Comparison of ENCODE assay signal across 9 cellular contexts in the genomic region with DNA sequence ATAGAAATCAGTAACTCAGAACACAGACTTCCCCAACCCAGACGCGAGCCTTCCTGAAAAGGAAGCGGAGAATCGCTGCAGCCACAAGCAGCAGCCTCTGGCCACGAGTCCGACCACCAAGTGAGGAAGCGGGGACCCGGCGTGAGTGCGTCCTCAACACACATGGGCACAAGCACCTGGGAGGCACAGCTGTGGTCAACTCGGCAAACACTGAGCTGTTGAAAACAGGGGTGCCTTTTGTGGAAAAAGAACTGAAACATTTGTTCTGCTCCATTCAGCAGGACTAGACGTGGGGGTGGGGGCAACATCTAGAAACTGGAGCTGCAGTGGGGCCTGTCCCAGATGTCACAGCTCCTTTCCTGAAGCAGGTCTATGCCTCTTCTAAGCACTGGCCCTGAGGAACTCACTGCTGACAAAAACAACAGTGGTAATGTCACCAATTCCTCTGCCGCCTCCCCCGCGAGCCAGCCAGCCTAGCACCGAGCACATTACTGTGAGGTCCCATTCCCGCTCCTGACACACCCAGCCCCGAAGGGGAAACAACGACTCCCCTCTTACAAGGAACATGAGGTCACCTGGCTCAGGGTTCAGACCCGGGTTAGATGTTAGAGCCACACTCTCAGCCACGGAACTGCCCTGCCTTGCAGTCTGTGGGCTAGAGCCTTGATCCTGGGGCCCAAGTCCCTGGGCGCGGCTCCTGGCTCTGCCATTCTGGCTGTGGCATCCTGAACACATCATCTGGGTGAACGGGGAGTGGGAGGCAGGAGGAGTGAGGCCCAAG. TPM values are rescaled to one million over a fixed set of nuclear protein-coding genes. Genes with fewer than 3 reads are reported as not detected.
DNase-seq lines count a peak whose midpoint lies in the region; ATAC-seq and TF ChIP-seq lines count a peak whose summit lies in the region.
"Had no signal": no experiment of that assay in that cellular context is flagged by ENCODE, and none has a peak within 500 bp of the region (broad histone marks: within the 10 kb centered on the region; RNA-seq: fewer than 3 reads in every experiment).

No MANE protein-coding gene starts in this region.

- H3K4me3 Mint-ChIP-seq in activated T-cell treated with anti-CD3 and anti-CD28 coated beads, Interleukin-2, amount 50 U/mL, for 24 hours: peak overlapping the region; percentile 69
- no peak overlapping the region for H3K4me3 Mint-ChIP-seq in GM23338
- H3K4me3 Mint-ChIP-seq: brain had no signal

- H3K4me1 Mint-ChIP-seq in activated T-cell treated with anti-CD3 and anti-CD28 coated beads, Interleukin-2, amount 50 U/mL, for 24 hours (ENCODE audit: low read depth): peaks cover 82% of the 10 kb centered on the region
- H3K4me1 Mint-ChIP-seq in GM23338: peaks cover 12% of the 10 kb centered on the region

- TF ChIP-seq CTCF in GM23338 (conservative IDR thresholded peaks at IDR 0.05; ENCODE audit: low read depth in 2 of 2): no peak

- no peaks in the 10 kb centered on the region for H3K79me2 ChIP-seq in GM23338 (replicated peaks; ENCODE audit: insufficient read depth)

- no peaks in the 10 kb centered on the region for H3F3A ChIP-seq in GM23338 (replicated peaks; ENCODE audit: low read depth)

- H2AFZ ChIP-seq in GM23338: no peak overlapping the region

- H3K27ac Mint-ChIP-seq in activated T-cell treated with anti-CD3 and anti-CD28 coated beads, Interleukin-2, amount 50 U/mL, for 24 hours: peak overlapping the region; percentile 100
- no peak overlapping the region for H3K27ac Mint-ChIP-seq in GM23338

- peak; percentile 68 for DNase-seq in activated T-cell treated with anti-CD3 and anti-CD28 coated beads, Interleukin-2, amount 50 U/mL, for 24 hours
- DNase-seq in stimulated activated CD4-positive, alpha-beta T cell treated with anti-CD3 and anti-CD28 coated beads, Interleukin-12 subunit alpha, Interleukin-12 subunit beta, amount 100 ng/mL, for 24 hours (ENCODE audit: low read depth in 2 of 2): peak; percentile 22 to 63
- no peak for DNase-seq in NCI-H187 treated with DMSO at 0.1 percent for 48 hours (lab: John Stamatoyannopoulos, UW)
- DNase-seq in GM23338 (ENCODE audit: low spot score): no peak
- no peak for DNase-seq in epidermal melanocyte (ENCODE audit: insufficient read length, low spot score)

- no peaks in the 10 kb centered on the region for H3K36me3 ChIP-seq in GM23338 (ENCODE audit: insufficient read depth)

- no peaks in the 10 kb centered on the region for H3K4me1 ChIP-seq in GM23338 (ENCODE audit: insufficient read depth)

- H4K20me1 ChIP-seq in GM23338 (replicated peaks; ENCODE audit: insufficient read depth): no peaks in the 10 kb centered on the region

- H3K4me2 ChIP-seq in GM23338: no peak overlapping the region

- H3K36me3 Mint-ChIP-seq in activated T-cell treated with anti-CD3 and anti-CD28 coated beads, Interleukin-2, amount 50 U/mL, for 24 hours (ENCODE audit: low read depth): peaks cover 79% of the 10 kb centered on the region
- no peaks in the 10 kb centered on the region for H3K36me3 Mint-ChIP-seq in GM23338 (ENCODE audit: low read depth)

- H3K9me2 ChIP-seq in GM23338 (ENCODE audit: insufficient read depth): no peaks in the 10 kb centered on the region

- no peaks in the 10 kb centered on the region for H3K9me3 Mint-ChIP-seq in activated T-cell treated with anti-CD3 and anti-CD28 coated beads, Interleukin-2, amount 50 U/mL, for 24 hours
- H3K9me3 Mint-ChIP-seq in GM23338: no peaks in the 10 kb centered on the region
- H3K9me3 Mint-ChIP-seq: brain had no signal

- no peaks in the 10 kb centered on the region for H3K27me3 Mint-ChIP-seq in activated T-cell treated with anti-CD3 and anti-CD28 coated beads, Interleukin-2, amount 50 U/mL, for 24 hours
- H3K27me3 Mint-ChIP-seq in GM23338 (ENCODE audit: insufficient read depth, low read depth, poor library complexity): peaks cover 4% of the 10 kb centered on the region
- H3K27me3 Mint-ChIP-seq: brain had no signal

- no peaks in the 10 kb centered on the region for H3K27me3 ChIP-seq in GM23338 (ENCODE audit: insufficient read depth)

- ATAC-seq in GM18868 (IDR thresholded peaks at IDR 0.05; ENCODE audit: unreplicated experiment) (peak; percentile 59), HG03097 (IDR thresholded peaks at IDR 0.05; ENCODE audit: low FRiP score, unreplicated experiment) (peak; percentile 48), HG03175 (IDR thresholded peaks at IDR 0.05; ENCODE audit: unreplicated experiment) (no peak), GM23338 (no peak)

- no peak overlapping the region for H3K4me3 ChIP-seq in GM23338

- H3K27ac ChIP-seq in GM23338 (ENCODE audit: low read depth): no peak overlapping the region

TF ChIP-seq in GM23338, 12 proteins besides CTCF, POLR2A, EP300 and RAD21 (continues in another document):
- TF ChIP-seq, protein P1, sequence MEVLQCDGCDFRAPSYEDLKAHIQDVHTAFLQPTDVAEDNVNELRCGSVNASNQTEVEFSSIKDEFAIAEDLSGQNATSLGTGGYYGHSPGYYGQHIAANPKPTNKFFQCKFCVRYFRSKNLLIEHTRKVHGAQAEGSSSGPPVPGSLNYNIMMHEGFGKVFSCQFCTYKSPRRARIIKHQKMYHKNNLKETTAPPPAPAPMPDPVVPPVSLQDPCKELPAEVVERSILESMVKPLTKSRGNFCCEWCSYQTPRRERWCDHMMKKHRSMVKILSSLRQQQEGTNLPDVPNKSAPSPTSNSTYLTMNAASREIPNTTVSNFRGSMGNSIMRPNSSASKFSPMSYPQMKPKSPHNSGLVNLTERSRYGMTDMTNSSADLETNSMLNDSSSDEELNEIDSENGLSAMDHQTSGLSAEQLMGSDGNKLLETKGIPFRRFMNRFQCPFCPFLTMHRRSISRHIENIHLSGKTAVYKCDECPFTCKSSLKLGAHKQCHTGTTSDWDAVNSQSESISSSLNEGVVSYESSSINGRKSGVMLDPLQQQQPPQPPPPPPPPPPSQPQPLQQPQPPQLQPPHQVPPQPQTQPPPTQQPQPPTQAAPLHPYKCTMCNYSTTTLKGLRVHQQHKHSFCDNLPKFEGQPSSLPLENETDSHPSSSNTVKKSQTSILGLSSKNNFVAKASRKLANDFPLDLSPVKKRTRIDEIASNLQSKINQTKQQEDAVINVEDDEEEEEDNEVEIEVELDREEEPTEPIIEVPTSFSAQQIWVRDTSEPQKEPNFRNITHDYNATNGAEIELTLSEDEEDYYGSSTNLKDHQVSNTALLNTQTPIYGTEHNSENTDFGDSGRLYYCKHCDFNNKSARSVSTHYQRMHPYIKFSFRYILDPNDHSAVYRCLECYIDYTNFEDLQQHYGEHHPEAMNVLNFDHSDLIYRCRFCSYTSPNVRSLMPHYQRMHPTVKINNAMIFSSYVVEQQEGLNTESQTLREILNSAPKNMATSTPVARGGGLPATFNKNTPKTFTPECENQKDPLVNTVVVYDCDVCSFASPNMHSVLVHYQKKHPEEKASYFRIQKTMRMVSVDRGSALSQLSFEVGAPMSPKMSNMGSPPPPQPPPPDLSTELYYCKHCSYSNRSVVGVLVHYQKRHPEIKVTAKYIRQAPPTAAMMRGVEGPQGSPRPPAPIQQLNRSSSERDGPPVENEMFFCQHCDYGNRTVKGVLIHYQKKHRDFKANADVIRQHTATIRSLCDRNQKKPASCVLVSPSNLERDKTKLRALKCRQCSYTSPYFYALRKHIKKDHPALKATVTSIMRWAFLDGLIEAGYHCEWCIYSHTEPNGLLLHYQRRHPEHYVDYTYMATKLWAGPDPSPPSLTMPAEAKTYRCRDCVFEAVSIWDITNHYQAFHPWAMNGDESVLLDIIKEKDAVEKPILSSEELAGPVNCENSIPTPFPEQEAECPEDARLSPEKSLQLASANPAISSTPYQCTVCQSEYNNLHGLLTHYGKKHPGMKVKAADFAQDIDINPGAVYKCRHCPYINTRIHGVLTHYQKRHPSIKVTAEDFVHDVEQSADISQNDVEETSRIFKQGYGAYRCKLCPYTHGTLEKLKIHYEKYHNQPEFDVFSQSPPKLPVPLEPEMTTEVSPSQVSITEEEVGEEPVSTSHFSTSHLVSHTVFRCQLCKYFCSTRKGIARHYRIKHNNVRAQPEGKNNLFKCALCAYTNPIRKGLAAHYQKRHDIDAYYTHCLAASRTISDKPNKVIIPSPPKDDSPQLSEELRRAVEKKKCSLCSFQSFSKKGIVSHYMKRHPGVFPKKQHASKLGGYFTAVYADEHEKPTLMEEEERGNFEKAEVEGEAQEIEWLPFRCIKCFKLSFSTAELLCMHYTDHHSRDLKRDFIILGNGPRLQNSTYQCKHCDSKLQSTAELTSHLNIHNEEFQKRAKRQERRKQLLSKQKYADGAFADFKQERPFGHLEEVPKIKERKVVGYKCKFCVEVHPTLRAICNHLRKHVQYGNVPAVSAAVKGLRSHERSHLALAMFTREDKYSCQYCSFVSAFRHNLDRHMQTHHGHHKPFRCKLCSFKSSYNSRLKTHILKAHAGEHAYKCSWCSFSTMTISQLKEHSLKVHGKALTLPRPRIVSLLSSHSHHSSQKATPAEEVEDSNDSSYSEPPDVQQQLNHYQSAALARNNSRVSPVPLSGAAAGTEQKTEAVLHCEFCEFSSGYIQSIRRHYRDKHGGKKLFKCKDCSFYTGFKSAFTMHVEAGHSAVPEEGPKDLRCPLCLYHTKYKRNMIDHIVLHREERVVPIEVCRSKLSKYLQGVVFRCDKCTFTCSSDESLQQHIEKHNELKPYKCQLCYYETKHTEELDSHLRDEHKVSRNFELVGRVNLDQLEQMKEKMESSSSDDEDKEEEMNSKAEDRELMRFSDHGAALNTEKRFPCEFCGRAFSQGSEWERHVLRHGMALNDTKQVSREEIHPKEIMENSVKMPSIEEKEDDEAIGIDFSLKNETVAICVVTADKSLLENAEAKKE (CRISPR knock-in tag; IDR thresholded peaks at IDR 0.05): no peak
- TF ChIP-seq, protein P2, sequence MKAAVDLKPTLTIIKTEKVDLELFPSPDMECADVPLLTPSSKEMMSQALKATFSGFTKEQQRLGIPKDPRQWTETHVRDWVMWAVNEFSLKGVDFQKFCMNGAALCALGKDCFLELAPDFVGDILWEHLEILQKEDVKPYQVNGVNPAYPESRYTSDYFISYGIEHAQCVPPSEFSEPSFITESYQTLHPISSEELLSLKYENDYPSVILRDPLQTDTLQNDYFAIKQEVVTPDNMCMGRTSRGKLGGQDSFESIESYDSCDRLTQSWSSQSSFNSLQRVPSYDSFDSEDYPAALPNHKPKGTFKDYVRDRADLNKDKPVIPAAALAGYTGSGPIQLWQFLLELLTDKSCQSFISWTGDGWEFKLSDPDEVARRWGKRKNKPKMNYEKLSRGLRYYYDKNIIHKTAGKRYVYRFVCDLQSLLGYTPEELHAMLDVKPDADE (IDR thresholded peaks at IDR 0.05): no peak

RNA-seq across cellular contexts. Expression of a gene that starts 28.9 kb away (rescaled TPM):
- 5.1 and 9.1 TPM in 2 replicates for total RNA-seq in GM23338 (2014; rRNA removed; shearing (Covaris generic))
- polyA plus RNA-seq in GM23338 (2016; fragmentation: Nextera tagmentation; extraction: Ambion mirVana): 3.8 and 5.7 TPM in 2 replicates

RNA-seq across cellular contexts. Expression of a gene that starts 36.3 kb away (rescaled TPM):
- total RNA-seq in GM23338 (2014; rRNA removed; shearing (Covaris generic)): 30.6 and 33.9 TPM in 2 replicates
- 47.2 and 50.8 TPM in 2 replicates for polyA plus RNA-seq in GM23338 (2016; fragmentation: Nextera tagmentation; extraction: Ambion mirVana)

Comparison
In these comparisons a context has a peak if more than half of its experiments do, and no peak if none do; other contexts are left out.
1. ATAC-seq: peak in GM18868 (single experiment) and HG03097 (single experiment); none in HG03175 (single experiment) and GM23338 (single experiment).
2. DNase-seq: peak in activated T-cell treated with anti-CD3 and anti-CD28 coated beads, Interleukin-2, amount 50 U/mL, for 24 hours (single experiment) and stimulated activated CD4-positive, alpha-beta T cell treated with anti-CD3 and anti-CD28 coated beads, Interleukin-12 subunit alpha, Interleukin-12 subunit beta, amount 100 ng/mL, for 24 hours (2 of 2); none in NCI-H187 treated with DMSO at 0.1 percent for 48 hours (single experiment), GM23338 (single experiment) and epidermal melanocyte (single experiment).